8 cellular contexts compared by ENCODE assay signal in genomic region chr11:47271328-47271727, GRCh38. TPM values are rescaled to one million over a fixed set of nuclear protein-coding genes. Genes with fewer than 3 reads are reported as not detected.
DNase-seq lines count a peak whose midpoint lies in the region; ATAC-seq, FAIRE-seq and TF ChIP-seq lines count a peak whose summit lies in the region.

No MANE protein-coding gene starts in this region.

- no peaks in the 10 kb centered on the region for H3K27me3 Mint-ChIP-seq in astrocyte (ENCODE audit: low read depth, unreplicated experiment)

- CTCF ChIA-PET in A549 (lab: Yijun Ruan, JAX) = interaction anchor here (0.6 to 3.9 kb wide), 19 partner anchors 9 to 152 kb away, joined by 3 to 30 read pairs (median 4); partner anchors contain the start of gene ACP2

- peak overlapping the region in 1 of 2 experiments; percentile 95; a peak in 1 of 6 replicates for H3K27ac ChIP-seq in A549
- no peak overlapping the region for H3K27ac ChIP-seq in astrocyte (ENCODE audit: low read depth, low read length)
- H3K27ac ChIP-seq in thyroid gland = no peak overlapping the region

- H3K4me3 Mint-ChIP-seq in astrocyte (ENCODE audit: unreplicated experiment) = peak overlapping the region; percentile 84

- H3K4me2 ChIP-seq in A549 (peak overlapping the region; percentile 97), astrocyte (ENCODE audit: low read length) (peak overlapping the region; percentile 94)

- peaks cover 27% of the 10 kb centered on the region for H3K4me1 Mint-ChIP-seq in astrocyte (ENCODE audit: low read depth, unreplicated experiment)

- FAIRE-seq in A549 (lab: Jason Lieb, UNC) = no peak
- no peak for FAIRE-seq in astrocyte (lab: Jason Lieb, UNC)

- H2AFZ ChIP-seq in astrocyte (ENCODE audit: low read depth, low read length) = no peak overlapping the region

- peaks cover 52% of the 10 kb centered on the region for H4K20me1 ChIP-seq in astrocyte (ENCODE audit: insufficient read depth, low read length)

- 66% methylated on average over 4 of the region's 4 CpGs for WGBS in A549 (ENCODE audit: missing lambda C conversion rate)
- 57 to 59% methylated on average over 4 of the region's 4 CpGs for WGBS in thyroid gland, 2 donors

- POLR2A ChIA-PET in A549 (lab: Yijun Ruan, JAX) = interaction anchor here (0.6 to 1.6 kb wide), 6 partner anchors 23 to 106 kb away, joined by 3 to 6 read pairs (median 4); partner anchors contain the start of genes ACP2 and DDB2

- TF ChIP-seq POLR2A in A549 (IDR thresholded peaks at IDR 0.05; ENCODE audit: low read length) = no peak
- no peak for TF ChIP-seq POLR2A in thyroid gland (IDR thresholded peaks at IDR 0.05)

- H3K36me3 Mint-ChIP-seq in astrocyte (ENCODE audit: low read depth, unreplicated experiment) = peaks cover 7% of the 10 kb centered on the region

- peaks cover 49% of the 10 kb centered on the region for H3K79me2 ChIP-seq in astrocyte (ENCODE audit: insufficient read depth, low read length)

- H3K9ac ChIP-seq in astrocyte (ENCODE audit: low read length) = no peak overlapping the region

- H3K27me3 ChIP-seq in astrocyte (ENCODE audit: insufficient read depth, low read length) (no peaks in the 10 kb centered on the region), H7 (ENCODE audit: control insufficient read depth, insufficient read depth, low read length) (no peaks in the 10 kb centered on the region), thyroid gland (no peaks in the 10 kb centered on the region)

- TF ChIP-seq CTCF in A549 (IDR thresholded peaks at IDR 0.05) (no peak), HFF-Myc (IDR thresholded peaks at IDR 0.05; ENCODE audit: low read depth, low read length, missing control alignments) (no peak), astrocyte (IDR thresholded peaks at IDR 0.05; ENCODE audit: insufficient read depth, low read depth, low read length) (no peak), thyroid gland (IDR thresholded peaks at IDR 0.05) (no peak)

- H3K36me3 ChIP-seq in astrocyte (ENCODE audit: insufficient read depth, low read length) (peaks cover 9% of the 10 kb centered on the region), H7 (replicated peaks; ENCODE audit: control insufficient read depth, insufficient read depth, low read length) (peaks cover 6% of the 10 kb centered on the region), thyroid gland (peaks cover 19% of the 10 kb centered on the region in 2 donors)

- H3K4me3 ChIP-seq in A549 (peak overlapping the region; percentile 72; the same call in 1 of the 3 replicates), HFF-Myc (replicated peaks; ENCODE audit: low read depth, low read length) (peak overlapping the region; percentile 80), astrocyte (ENCODE audit: insufficient read depth, low read depth, low read length) (peak overlapping the region; percentile 62), H7 (ENCODE audit: insufficient read depth, low read depth, low read length) (no peak overlapping the region), thyroid gland (replicated peaks in 1 of 3) (no peak overlapping the region)

- intact Hi-C loops in thyroid gland (cut with DNase I) = loop anchor here (10.0 kb wide), 1 partner anchor 73 kb away; no protein-coding TSS in a partner anchor

- TF ChIP-seq EP300 in A549 (IDR thresholded peaks at IDR 0.05) = no peak

- no peak for TF ChIP-seq RAD21 in A549 (conservative IDR thresholded peaks at IDR 0.05 in 1 of 2, IDR thresholded peaks at IDR 0.05 in 1 of 2)

- no peaks in the 10 kb centered on the region for H3K9me3 Mint-ChIP-seq in astrocyte (ENCODE audit: unreplicated experiment)

- DNase-seq in A549 (ENCODE audit: low read depth in 1 of 2, low spot score in 1 of 2) (no peak), HFF-Myc (ENCODE audit: extremely low read depth, low read depth) (no peak), astrocyte (ENCODE audit: low read depth) (no peak), myocyte (ENCODE audit: low read depth) (peak; percentile 2), H7 (no peak), thyroid gland (no peak), GM19240 (ENCODE audit: insufficient read length, low spot score) (no peak)

- no peak overlapping the region for H3K27ac Mint-ChIP-seq in astrocyte (ENCODE audit: unreplicated experiment)

- ATAC-seq in A549 = no peak
- ATAC-seq in GM18520 (IDR thresholded peaks at IDR 0.05; ENCODE audit: unreplicated experiment) = no peak

- H3K4me1 ChIP-seq in A549 (peaks cover 22% of the 10 kb centered on the region), astrocyte (ENCODE audit: insufficient read depth, low read length) (peaks cover 23% of the 10 kb centered on the region), thyroid gland (peaks cover 12 to 26% of the 10 kb centered on the region in 2 donors)

- H3K9me3 ChIP-seq in A549 = no peaks in the 10 kb centered on the region
- H3K9me3 ChIP-seq in astrocyte (ENCODE audit: insufficient read depth, low read depth, low read length) = no peaks in the 10 kb centered on the region
- no peaks in the 10 kb centered on the region for H3K9me3 ChIP-seq in thyroid gland

TF ChIP-seq in A549, 52 proteins besides CTCF, POLR2A, EP300 and RAD21 (continues in another document):
- TF ChIP-seq MAZ (IDR thresholded peaks at IDR 0.05; ENCODE audit: borderline replicate concordance, low read depth, low read length) = no peak
- no peak for TF ChIP-seq CHD4 (IDR thresholded peaks at IDR 0.05; ENCODE audit: borderline replicate concordance)
- TF ChIP-seq FOXS1 (CRISPR knock-in tag; IDR thresholded peaks at IDR 0.05) = no peak
- TF ChIP-seq, protein P1, sequence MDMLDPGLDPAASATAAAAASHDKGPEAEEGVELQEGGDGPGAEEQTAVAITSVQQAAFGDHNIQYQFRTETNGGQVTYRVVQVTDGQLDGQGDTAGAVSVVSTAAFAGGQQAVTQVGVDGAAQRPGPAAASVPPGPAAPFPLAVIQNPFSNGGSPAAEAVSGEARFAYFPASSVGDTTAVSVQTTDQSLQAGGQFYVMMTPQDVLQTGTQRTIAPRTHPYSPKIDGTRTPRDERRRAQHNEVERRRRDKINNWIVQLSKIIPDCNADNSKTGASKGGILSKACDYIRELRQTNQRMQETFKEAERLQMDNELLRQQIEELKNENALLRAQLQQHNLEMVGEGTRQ (IDR thresholded peaks at IDR 0.05) = no peak
- no peak for TF ChIP-seq CHD2 (IDR thresholded peaks at IDR 0.05; ENCODE audit: low read length, partially characterized antibody)

RNA-seq across cellular contexts. Expression of gene MADD, which starts 1.4 kb away (rescaled TPM):
- polyA plus RNA-seq in A549 (2011; rRNA removed) = 16.7 and 46.2 TPM in 2 replicates
- polyA plus RNA-seq in A549 (2012; cell fraction: cytosol; rRNA removed) = 17.1 and 17.4 TPM in 2 replicates
- 51.1 and 76.1 TPM in 2 replicates for polyA plus RNA-seq in A549 (2012; cell fraction: nucleus; rRNA removed)
- polyA plus RNA-seq in A549 (2017; fragmentation: RNase III; extraction: RNeasy Plus Mini Kit Qiagen cat#74134 plus additional on column Dnase treatment) = 22.4 to 25.2 TPM (median 24.0 TPM) in 3 replicates
- 62.9 and 69.4 TPM in 2 replicates for polyA minus RNA-seq in A549 (2011; rRNA and poly(A)+ RNA removed)
- total RNA-seq in astrocyte = 22.9 and 24.1 TPM in 2 replicates
- total RNA-seq in myocyte = 41.0 and 54.4 TPM in 2 replicates
- polyA plus RNA-seq in myocyte (2012) = 28.5 TPM
- 21.3 and 22.7 TPM in 2 replicates for total RNA-seq in H7 (2014; rRNA removed; shearing (Covaris generic))
- total RNA-seq in thyroid gland = 10 to 100 TPM; 29.0 to 49.7 (median 38.1) TPM

RNA-seq across cellular contexts. Expression of gene NR1H3, which starts 13.5 kb away (rescaled TPM):
- polyA plus RNA-seq in A549 (2011; rRNA removed) (18.7 and 28.6 TPM in 2 replicates), A549 (2017; fragmentation: RNase III; extraction: RNeasy Plus Mini Kit Qiagen cat#74134 plus additional on column Dnase treatment) (10.6 to 18.4 TPM (median 14.5 TPM) in 3 replicates)
- polyA plus RNA-seq in A549 (2012; cell fraction: cytosol; rRNA removed) = 22.5 and 24.9 TPM in 2 replicates
- polyA plus RNA-seq in A549 (2012; cell fraction: nucleus; rRNA removed) = 34.0 and 37.3 TPM in 2 replicates
- 36.7 and 43.1 TPM in 2 replicates for polyA minus RNA-seq in A549 (2011; rRNA and poly(A)+ RNA removed)
- total RNA-seq in astrocyte (9.8 and 11.2 TPM in 2 replicates), myocyte (9.9 and 11.3 TPM in 2 replicates), thyroid gland (10 to 100 TPM; 27.5 to 58.3 (median 42.5) TPM)
- 11.9 TPM for polyA plus RNA-seq in myocyte (2012)
- 22.4 and 25.4 TPM in 2 replicates for total RNA-seq in H7 (2014; rRNA removed; shearing (Covaris generic))

RNA-seq across cellular contexts. Expression of gene ACP2, which starts 22.7 kb away (rescaled TPM):
- polyA plus RNA-seq in A549 (2011; rRNA removed) = 13.6 and 17.7 TPM in 2 replicates
- polyA plus RNA-seq in A549 (2012; cell fraction: cytosol; rRNA removed) = 13.2 and 16.7 TPM in 2 replicates
- 41.3 and 54.2 TPM in 2 replicates for polyA plus RNA-seq in A549 (2012; cell fraction: nucleus; rRNA removed)
- 17.5 to 19.8 TPM (median 19.7 TPM) in 3 replicates for polyA plus RNA-seq in A549 (2017; fragmentation: RNase III; extraction: RNeasy Plus Mini Kit Qiagen cat#74134 plus additional on column Dnase treatment)
- polyA minus RNA-seq in A549 (2011; rRNA and poly(A)+ RNA removed) = 31.5 and 32.3 TPM in 2 replicates
- 40.8 and 42.2 TPM in 2 replicates for total RNA-seq in astrocyte
- total RNA-seq in myocyte = 34.8 and 60.8 TPM in 2 replicates
- 44.5 TPM for polyA plus RNA-seq in myocyte (2012)
- total RNA-seq in H7 (2014; rRNA removed; shearing (Covaris generic)) = 24.2 and 25.5 TPM in 2 replicates
- 10 to 100 TPM; 32.4 to 98.5 (median 73.3) TPM for total RNA-seq in thyroid gland

RNA-seq across cellular contexts. Expression of gene DDB2, which starts 56.6 kb away (rescaled TPM):
- polyA plus RNA-seq in A549 (2011; rRNA removed) (96.2 and 103 TPM in 2 replicates), A549 (2017; fragmentation: RNase III; extraction: RNeasy Plus Mini Kit Qiagen cat#74134 plus additional on column Dnase treatment) (95.4 to 106 TPM (median 96.9 TPM) in 3 replicates)
- 72.0 and 73.6 TPM in 2 replicates for polyA plus RNA-seq in A549 (2012; cell fraction: cytosol; rRNA removed)
- 108 and 145 TPM in 2 replicates for polyA plus RNA-seq in A549 (2012; cell fraction: nucleus; rRNA removed)
- 71.0 and 73.0 TPM in 2 replicates for polyA minus RNA-seq in A549 (2011; rRNA and poly(A)+ RNA removed)
- total RNA-seq in astrocyte (40.0 and 47.0 TPM in 2 replicates), myocyte (33.2 and 34.2 TPM in 2 replicates), thyroid gland (10 to 100 TPM; 10.6 to 19.3 (median 12.9) TPM)
- 60.0 TPM for polyA plus RNA-seq in myocyte (2012)
- total RNA-seq in H7 (2014; rRNA removed; shearing (Covaris generic)) = 13.9 and 23.7 TPM in 2 replicates

Comparison
In these comparisons a context has a peak if more than half of its experiments do, and no peak if none do; other contexts are left out.
1. H3K4me3 ChIP-seq: peak in A549 (single experiment), HFF-Myc (single experiment) and astrocyte (single experiment); none in H7 (single experiment) and thyroid gland (0 of 3).